2 cellular contexts compared by ENCODE assay signal in the genomic region with DNA sequence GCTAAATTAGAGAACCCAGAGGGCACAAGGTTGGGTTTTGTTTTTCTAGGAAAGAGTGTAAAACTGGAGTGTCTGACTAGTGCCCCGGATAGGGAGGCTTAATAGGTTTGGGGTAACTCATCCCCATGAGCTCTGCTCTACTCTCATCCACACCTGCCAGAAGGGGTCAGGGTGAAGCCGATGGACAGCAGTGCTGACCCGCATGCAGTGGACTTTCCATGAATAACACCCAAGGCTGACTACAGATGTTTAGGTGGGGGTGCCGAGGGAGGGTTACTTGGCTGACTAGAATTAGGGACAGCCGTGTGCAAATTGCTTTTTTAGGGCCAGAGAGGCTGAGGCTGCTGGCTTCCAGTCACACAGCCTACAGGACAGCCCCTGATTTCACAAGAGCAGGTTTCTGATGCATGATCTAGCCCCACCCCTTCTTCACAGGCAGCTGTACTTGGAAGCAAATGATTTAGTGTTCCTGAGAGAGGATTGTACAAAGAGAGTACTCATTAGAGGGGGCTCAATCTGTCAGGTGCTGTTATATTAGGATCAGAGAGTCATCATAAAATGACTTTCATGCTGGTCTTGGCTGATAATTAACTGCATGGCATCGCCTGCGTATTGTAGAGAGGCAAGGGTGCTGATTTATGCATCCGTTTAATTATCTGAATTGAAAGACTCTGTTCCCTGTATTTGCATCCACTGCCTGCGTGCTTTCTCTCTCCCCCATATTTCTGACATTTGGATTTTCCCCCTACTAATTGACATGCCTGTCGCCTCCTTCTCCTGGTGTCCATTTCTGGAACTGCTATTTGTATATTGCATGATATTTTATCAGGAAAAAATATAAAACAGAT.
TF ChIP-seq lines count a peak whose summit lies in the region.

No MANE protein-coding gene starts in this region.

TF ChIP-seq in SK-N-SH, 30 proteins besides CTCF, POLR2A, EP300 and RAD21 (continued from another document):
- TF ChIP-seq, protein P1, sequence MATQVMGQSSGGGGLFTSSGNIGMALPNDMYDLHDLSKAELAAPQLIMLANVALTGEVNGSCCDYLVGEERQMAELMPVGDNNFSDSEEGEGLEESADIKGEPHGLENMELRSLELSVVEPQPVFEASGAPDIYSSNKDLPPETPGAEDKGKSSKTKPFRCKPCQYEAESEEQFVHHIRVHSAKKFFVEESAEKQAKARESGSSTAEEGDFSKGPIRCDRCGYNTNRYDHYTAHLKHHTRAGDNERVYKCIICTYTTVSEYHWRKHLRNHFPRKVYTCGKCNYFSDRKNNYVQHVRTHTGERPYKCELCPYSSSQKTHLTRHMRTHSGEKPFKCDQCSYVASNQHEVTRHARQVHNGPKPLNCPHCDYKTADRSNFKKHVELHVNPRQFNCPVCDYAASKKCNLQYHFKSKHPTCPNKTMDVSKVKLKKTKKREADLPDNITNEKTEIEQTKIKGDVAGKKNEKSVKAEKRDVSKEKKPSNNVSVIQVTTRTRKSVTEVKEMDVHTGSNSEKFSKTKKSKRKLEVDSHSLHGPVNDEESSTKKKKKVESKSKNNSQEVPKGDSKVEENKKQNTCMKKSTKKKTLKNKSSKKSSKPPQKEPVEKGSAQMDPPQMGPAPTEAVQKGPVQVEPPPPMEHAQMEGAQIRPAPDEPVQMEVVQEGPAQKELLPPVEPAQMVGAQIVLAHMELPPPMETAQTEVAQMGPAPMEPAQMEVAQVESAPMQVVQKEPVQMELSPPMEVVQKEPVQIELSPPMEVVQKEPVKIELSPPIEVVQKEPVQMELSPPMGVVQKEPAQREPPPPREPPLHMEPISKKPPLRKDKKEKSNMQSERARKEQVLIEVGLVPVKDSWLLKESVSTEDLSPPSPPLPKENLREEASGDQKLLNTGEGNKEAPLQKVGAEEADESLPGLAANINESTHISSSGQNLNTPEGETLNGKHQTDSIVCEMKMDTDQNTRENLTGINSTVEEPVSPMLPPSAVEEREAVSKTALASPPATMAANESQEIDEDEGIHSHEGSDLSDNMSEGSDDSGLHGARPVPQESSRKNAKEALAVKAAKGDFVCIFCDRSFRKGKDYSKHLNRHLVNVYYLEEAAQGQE (IDR thresholded peaks at IDR 0.05; ENCODE audit: low read depth, low read length): peak; percentile 66; the same call in 1 of the 2 replicates
- no peak for TF ChIP-seq MXI1 (IDR thresholded peaks at IDR 0.05; ENCODE audit: low read depth, low read length)
- TF ChIP-seq FOXM1 (IDR thresholded peaks at IDR 0.05; ENCODE audit: low read depth): no peak
- TF ChIP-seq, protein P2, sequence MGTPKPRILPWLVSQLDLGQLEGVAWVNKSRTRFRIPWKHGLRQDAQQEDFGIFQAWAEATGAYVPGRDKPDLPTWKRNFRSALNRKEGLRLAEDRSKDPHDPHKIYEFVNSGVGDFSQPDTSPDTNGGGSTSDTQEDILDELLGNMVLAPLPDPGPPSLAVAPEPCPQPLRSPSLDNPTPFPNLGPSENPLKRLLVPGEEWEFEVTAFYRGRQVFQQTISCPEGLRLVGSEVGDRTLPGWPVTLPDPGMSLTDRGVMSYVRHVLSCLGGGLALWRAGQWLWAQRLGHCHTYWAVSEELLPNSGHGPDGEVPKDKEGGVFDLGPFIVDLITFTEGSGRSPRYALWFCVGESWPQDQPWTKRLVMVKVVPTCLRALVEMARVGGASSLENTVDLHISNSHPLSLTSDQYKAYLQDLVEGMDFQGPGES (IDR thresholded peaks at IDR 0.05; ENCODE audit: low read depth, low read length): no peak
- no peak for TF ChIP-seq FOXJ3 (CRISPR knock-in tag; IDR thresholded peaks at IDR 0.05)
- TF ChIP-seq, protein P3, sequence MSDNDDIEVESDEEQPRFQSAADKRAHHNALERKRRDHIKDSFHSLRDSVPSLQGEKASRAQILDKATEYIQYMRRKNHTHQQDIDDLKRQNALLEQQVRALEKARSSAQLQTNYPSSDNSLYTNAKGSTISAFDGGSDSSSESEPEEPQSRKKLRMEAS (IDR thresholded peaks at IDR 0.05; ENCODE audit: low read depth): no peak
- TF ChIP-seq, protein P4, sequence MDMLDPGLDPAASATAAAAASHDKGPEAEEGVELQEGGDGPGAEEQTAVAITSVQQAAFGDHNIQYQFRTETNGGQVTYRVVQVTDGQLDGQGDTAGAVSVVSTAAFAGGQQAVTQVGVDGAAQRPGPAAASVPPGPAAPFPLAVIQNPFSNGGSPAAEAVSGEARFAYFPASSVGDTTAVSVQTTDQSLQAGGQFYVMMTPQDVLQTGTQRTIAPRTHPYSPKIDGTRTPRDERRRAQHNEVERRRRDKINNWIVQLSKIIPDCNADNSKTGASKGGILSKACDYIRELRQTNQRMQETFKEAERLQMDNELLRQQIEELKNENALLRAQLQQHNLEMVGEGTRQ (IDR thresholded peaks at IDR 0.05; ENCODE audit: borderline replicate concordance, low read depth, low read length): no peak
- peak; percentile 16; the same call in 1 of the 2 replicates for TF ChIP-seq SMC3 (IDR thresholded peaks at IDR 0.05; ENCODE audit: low read depth, low read length)
- TF ChIP-seq YY1 (IDR thresholded peaks at IDR 0.05; ENCODE audit: low read depth): no peak

TF ChIP-seq in SK-N-SH treated with all-trans-retinoic acid at 6 μM for 48 hours, 23 proteins besides CTCF, POLR2A, EP300 and RAD21 (continued from another document):
- TF ChIP-seq, protein P5, sequence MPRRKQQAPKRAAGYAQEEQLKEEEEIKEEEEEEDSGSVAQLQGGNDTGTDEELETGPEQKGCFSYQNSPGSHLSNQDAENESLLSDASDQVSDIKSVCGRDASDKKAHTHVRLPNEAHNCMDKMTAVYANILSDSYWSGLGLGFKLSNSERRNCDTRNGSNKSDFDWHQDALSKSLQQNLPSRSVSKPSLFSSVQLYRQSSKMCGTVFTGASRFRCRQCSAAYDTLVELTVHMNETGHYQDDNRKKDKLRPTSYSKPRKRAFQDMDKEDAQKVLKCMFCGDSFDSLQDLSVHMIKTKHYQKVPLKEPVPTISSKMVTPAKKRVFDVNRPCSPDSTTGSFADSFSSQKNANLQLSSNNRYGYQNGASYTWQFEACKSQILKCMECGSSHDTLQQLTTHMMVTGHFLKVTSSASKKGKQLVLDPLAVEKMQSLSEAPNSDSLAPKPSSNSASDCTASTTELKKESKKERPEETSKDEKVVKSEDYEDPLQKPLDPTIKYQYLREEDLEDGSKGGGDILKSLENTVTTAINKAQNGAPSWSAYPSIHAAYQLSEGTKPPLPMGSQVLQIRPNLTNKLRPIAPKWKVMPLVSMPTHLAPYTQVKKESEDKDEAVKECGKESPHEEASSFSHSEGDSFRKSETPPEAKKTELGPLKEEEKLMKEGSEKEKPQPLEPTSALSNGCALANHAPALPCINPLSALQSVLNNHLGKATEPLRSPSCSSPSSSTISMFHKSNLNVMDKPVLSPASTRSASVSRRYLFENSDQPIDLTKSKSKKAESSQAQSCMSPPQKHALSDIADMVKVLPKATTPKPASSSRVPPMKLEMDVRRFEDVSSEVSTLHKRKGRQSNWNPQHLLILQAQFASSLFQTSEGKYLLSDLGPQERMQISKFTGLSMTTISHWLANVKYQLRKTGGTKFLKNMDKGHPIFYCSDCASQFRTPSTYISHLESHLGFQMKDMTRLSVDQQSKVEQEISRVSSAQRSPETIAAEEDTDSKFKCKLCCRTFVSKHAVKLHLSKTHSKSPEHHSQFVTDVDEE (CRISPR knock-in tag; IDR thresholded peaks at IDR 0.05): no peak
- TF ChIP-seq ZNF70 (CRISPR knock-in tag; IDR thresholded peaks at IDR 0.05) (no peak), ZNF8 (CRISPR knock-in tag; IDR thresholded peaks at IDR 0.05) (no peak)
- TF ChIP-seq, protein P6, sequence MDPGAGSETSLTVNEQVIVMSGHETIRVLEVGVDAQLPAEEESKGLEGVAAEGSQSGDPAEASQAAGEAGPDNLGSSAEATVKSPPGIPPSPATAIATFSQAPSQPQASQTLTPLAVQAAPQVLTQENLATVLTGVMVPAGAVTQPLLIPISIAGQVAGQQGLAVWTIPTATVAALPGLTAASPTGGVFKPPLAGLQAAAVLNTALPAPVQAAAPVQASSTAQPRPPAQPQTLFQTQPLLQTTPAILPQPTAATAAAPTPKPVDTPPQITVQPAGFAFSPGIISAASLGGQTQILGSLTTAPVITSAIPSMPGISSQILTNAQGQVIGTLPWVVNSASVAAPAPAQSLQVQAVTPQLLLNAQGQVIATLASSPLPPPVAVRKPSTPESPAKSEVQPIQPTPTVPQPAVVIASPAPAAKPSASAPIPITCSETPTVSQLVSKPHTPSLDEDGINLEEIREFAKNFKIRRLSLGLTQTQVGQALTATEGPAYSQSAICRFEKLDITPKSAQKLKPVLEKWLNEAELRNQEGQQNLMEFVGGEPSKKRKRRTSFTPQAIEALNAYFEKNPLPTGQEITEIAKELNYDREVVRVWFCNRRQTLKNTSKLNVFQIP (CRISPR knock-in tag; IDR thresholded peaks at IDR 0.05; ENCODE audit: borderline replicate concordance, low read depth): no peak
